8 cellular contexts compared by ENCODE assay signal in genomic region chr6:154732824-154733609, GRCh38. TPM values are rescaled to one million over a fixed set of nuclear protein-coding genes. Genes with fewer than 3 reads are reported as not detected.
DNase-seq lines count a peak whose midpoint lies in the region; ATAC-seq and TF ChIP-seq lines count a peak whose summit lies in the region.

A gene with protein sequence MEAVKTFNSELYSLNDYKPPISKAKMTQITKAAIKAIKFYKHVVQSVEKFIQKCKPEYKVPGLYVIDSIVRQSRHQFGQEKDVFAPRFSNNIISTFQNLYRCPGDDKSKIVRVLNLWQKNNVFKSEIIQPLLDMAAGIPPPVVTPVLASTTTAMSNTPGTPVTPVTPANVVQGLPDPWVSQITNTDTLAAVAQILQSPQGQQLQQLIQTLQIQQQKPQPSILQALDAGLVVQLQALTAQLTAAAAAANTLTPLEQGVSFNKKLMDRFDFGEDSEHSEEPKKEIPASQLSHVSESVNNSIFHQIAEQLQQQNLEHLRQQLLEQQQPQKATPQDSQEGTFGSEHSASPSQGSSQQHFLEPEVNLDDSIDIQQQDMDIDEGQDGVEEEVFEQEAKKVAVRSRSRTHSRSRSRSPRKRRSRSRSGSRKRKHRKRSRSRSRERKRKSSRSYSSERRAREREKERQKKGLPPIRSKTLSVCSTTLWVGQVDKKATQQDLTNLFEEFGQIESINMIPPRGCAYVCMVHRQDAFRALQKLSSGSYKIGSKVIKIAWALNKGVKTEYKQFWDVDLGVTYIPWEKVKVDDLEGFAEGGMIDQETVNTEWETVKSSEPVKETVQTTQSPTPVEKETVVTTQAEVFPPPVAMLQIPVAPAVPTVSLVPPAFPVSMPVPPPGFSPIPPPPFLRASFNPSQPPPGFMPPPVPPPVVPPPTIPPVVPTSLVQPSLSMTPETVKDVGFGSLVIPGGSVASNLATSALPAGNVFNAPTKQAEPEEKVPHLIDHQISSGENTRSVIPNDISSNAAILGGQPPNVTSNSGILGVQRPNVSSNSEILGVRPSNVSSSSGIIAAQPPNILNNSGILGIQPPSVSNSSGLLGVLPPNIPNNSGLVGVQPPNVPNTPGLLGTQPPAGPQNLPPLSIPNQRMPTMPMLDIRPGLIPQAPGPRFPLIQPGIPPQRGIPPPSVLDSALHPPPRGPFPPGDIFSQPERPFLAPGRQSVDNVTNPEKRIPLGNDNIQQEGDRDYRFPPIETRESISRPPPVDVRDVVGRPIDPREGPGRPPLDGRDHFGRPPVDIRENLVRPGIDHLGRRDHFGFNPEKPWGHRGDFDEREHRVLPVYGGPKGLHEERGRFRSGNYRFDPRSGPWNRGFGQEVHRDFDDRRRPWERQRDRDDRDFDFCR (N-terminal part only) (plus strand): TSS chr6:154733416. CDS start chr6:154733901, 485 bp downstream.

- H3K36me3 ChIP-seq in endodermal cell (ENCODE audit: control insufficient read depth, insufficient read depth, low read length) = peaks cover 11% of the 10 kb centered on the region

- peak; percentile 92 for TF ChIP-seq CTCF in endodermal cell (conservative IDR thresholded peaks at IDR 0.05)
- peak; percentile 79 for TF ChIP-seq CTCF in mesothelial cell of epicardium (IDR thresholded peaks at IDR 0.05; ENCODE audit: unreplicated experiment)

- no peaks in the 10 kb centered on the region for H3K27me3 ChIP-seq in endodermal cell (ENCODE audit: control insufficient read depth, insufficient read depth, low read length, poor library complexity, severe bottlenecking)

- H3K4me3 ChIP-seq in endodermal cell (ENCODE audit: low read length) = peak within 1 kb of the TSS; percentile 85

- no peaks in the 10 kb centered on the region for H3K4me1 ChIP-seq in endodermal cell (ENCODE audit: control insufficient read depth, insufficient read depth, low read length)

- no peaks in the 10 kb centered on the region for H3K27me3 Mint-ChIP-seq in endodermal cell (ENCODE audit: insufficient read depth)
- no peaks in the 10 kb centered on the region for H3K27me3 Mint-ChIP-seq in mesothelial cell of epicardium (ENCODE audit: low read depth)

- peak; percentile 44 for DNase-seq in COR-L47 (lab: John Stamatoyannopoulos, UW)
- DNase-seq in NOMO-1 treated with DMSO at 0.1 percent for 48 hours (lab: John Stamatoyannopoulos, UW; ENCODE audit: unreplicated experiment) = peak; percentile 81
- peak; percentile 43 for DNase-seq in activated CD8-positive, alpha-beta memory T cell treated with anti-CD3 and anti-CD28 coated beads, Interleukin-2, amount 50 U/mL, for 1 hour (ENCODE audit: extremely low read depth)
- DNase-seq in endodermal cell = peak; percentile 92
- DNase-seq in mesothelial cell of epicardium (ENCODE audit: low spot score in 2 of 2, unreplicated experiment in 2 of 2) = peak; percentile 79 to 92
- DNase-seq in stimulated activated CD8-positive, alpha-beta memory T cell treated with anti-CD3 and anti-CD28 coated beads, Interleukin-15, amount 100 ng/mL, for 48 hours (ENCODE audit: low read depth in 2 of 2) = peak; percentile 66 to 76

- peak within 1 kb of the TSS; percentile 98 for H3K27ac Mint-ChIP-seq in endodermal cell
- peak within 1 kb of the TSS; percentile 99 for H3K27ac Mint-ChIP-seq in mesothelial cell of epicardium

- H3K4me1 Mint-ChIP-seq in endodermal cell (peaks cover 30% of the 10 kb centered on the region), mesothelial cell of epicardium (peaks cover 45% of the 10 kb centered on the region)

- H3K9me3 Mint-ChIP-seq in endodermal cell (no peaks in the 10 kb centered on the region), mesothelial cell of epicardium (no peaks in the 10 kb centered on the region)

- H3K4me3 Mint-ChIP-seq in endodermal cell (peak within 1 kb of the TSS; percentile 78), mesothelial cell of epicardium (peak within 1 kb of the TSS; percentile 81)

- peak within 1 kb of the TSS; percentile 98 for H3K27ac ChIP-seq in endodermal cell (ENCODE audit: low read depth, low read length)

- H3K36me3 Mint-ChIP-seq in endodermal cell (ENCODE audit: low read depth) = peaks cover 12% of the 10 kb centered on the region
- peaks cover 2% of the 10 kb centered on the region for H3K36me3 Mint-ChIP-seq in mesothelial cell of epicardium

- WGBS in endodermal cell (ENCODE audit: insufficient coverage in 1 of 2, insufficient read length in 1 of 2), 2 experiments = 1 to 2% methylated on average over 34 to 76 of the region's 76 CpGs

- H3K9ac ChIP-seq in endodermal cell (ENCODE audit: extremely low read depth, low read length, poor library complexity, severe bottlenecking) = peak within 1 kb of the TSS; percentile 93

- ATAC-seq in GM19438 (IDR thresholded peaks at IDR 0.05; ENCODE audit: low read depth, unreplicated experiment) (peak; percentile 77), HG03571 (IDR thresholded peaks at IDR 0.05; ENCODE audit: unreplicated experiment) (peak; percentile 81)

- H3K9me3 ChIP-seq in endodermal cell (ENCODE audit: control insufficient read depth, low read length) = no peaks in the 10 kb centered on the region

RNA-seq across cellular contexts. Expression of the gene that starts here (rescaled TPM):
- 10 to 100 TPM; 49.7 to 56.2 TPM for total RNA-seq in endodermal cell
- polyA plus RNA-seq in endodermal cell (2013, experiment 1 of 2) = 41.4 TPM
- 36.1 TPM for polyA plus RNA-seq in endodermal cell (2013, experiment 2 of 2)
- total RNA-seq in mesothelial cell of epicardium = 75.8 to 79.9 TPM (median 76.7 TPM) in 3 replicates

Comparison
In these comparisons a context has a peak if more than half of its experiments do, and no peak if none do; other contexts are left out.
1. Peak in every context shown above with its lines: DNase-seq, ATAC-seq, H3K4me3 ChIP-seq and H3K27ac ChIP-seq.